Comparison of ENCODE assay signal across 19 cellular contexts in the genomic region with DNA sequence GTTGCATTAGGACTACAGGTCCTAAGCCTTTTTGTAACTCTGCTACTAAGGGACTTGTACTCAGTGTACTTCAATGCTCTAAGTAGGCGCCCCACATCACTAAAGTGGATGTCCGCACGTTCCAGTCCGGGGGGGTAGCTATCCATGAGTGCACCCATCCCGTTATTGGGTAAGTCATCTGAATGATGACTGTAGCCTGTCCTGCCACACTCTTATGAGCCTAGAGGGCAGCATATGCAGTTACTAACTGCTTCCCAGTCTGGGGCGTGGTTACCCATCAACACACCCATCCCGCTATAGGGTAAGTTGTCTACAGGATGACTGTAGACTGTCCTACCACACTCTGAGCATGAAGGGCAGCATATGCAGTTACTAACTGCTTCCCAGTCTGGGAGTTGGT.
A peak's percentile ranks its signal among the peaks of the same experiment; 100 is the strongest.
DNase-seq lines count a peak whose midpoint lies in the region; ATAC-seq lines count a peak whose summit lies in the region.
"Had no signal": no experiment of that assay in that cellular context is flagged by ENCODE, and none has a peak within 500 bp of the region (broad histone marks: within the 10 kb centered on the region; RNA-seq: fewer than 3 reads in every experiment).

No MANE protein-coding gene starts in this region.

- no peak overlapping the region for H3K9ac ChIP-seq in iPS-18a (ENCODE audit: low read length)
- H3K9ac ChIP-seq: BLaER1, GM23248 had no signal

- H3K4me3 Mint-ChIP-seq in activated naive CD8-positive, alpha-beta T cell treated with anti-CD3 and anti-CD28 coated beads, Interleukin-2, amount 50 U/mL, for 24 hours: no peak overlapping the region
- H3K4me3 Mint-ChIP-seq in activated naive CD8-positive, alpha-beta T cell treated with anti-CD3 and anti-CD28 coated beads for 36 hours: no peak overlapping the region
- H3K4me3 Mint-ChIP-seq in stimulated activated effector memory CD8-positive, alpha-beta T cell treated with anti-CD3 and anti-CD28 coated beads, Interleukin-12 subunit alpha, Interleukin-12 subunit beta, amount 100 ng/mL, for 72 hours: no peak overlapping the region
- H3K4me3 Mint-ChIP-seq: CD14-positive monocyte; CD4-positive, alpha-beta memory T cell had no signal

- H3K27me3 ChIP-seq in iPS-18a (ENCODE audit: control insufficient read depth, insufficient read depth, low read length): no peaks in the 10 kb centered on the region
- H3K27me3 ChIP-seq: BLaER1 had no signal

- ATAC-seq in activated naive CD8-positive, alpha-beta T cell treated with anti-CD3 and anti-CD28 coated beads, Interleukin-2, amount 50 U/mL, for 24 hours: peak; percentile 24
- peak; percentile 16 for ATAC-seq in stimulated activated effector memory CD8-positive, alpha-beta T cell treated with anti-CD3 and anti-CD28 coated beads, Interleukin-12 subunit alpha, Interleukin-12 subunit beta, amount 100 ng/mL, for 72 hours
- no peak for ATAC-seq in GM19452 (IDR thresholded peaks at IDR 0.05; ENCODE audit: unreplicated experiment)
- ATAC-seq: A549 had no signal

- H3K4me3 ChIP-seq in iPS-18a (ENCODE audit: low read length): no peak overlapping the region
- H3K4me3 ChIP-seq: A549, BLaER1, GM23248 had no signal

- H3K27me3 Mint-ChIP-seq in activated naive CD8-positive, alpha-beta T cell treated with anti-CD3 and anti-CD28 coated beads, Interleukin-2, amount 50 U/mL, for 24 hours: no peaks in the 10 kb centered on the region
- no peaks in the 10 kb centered on the region for H3K27me3 Mint-ChIP-seq in activated naive CD8-positive, alpha-beta T cell treated with anti-CD3 and anti-CD28 coated beads for 36 hours
- H3K27me3 Mint-ChIP-seq: CD4-positive, alpha-beta memory T cell had no signal

- H3K9me3 ChIP-seq in iPS-18a (ENCODE audit: control insufficient read depth, low read depth, low read length): no peaks in the 10 kb centered on the region
- H3K9me3 ChIP-seq: BLaER1 had no signal

- H3K4me1 Mint-ChIP-seq in activated naive CD8-positive, alpha-beta T cell treated with anti-CD3 and anti-CD28 coated beads, Interleukin-2, amount 50 U/mL, for 24 hours: no peaks in the 10 kb centered on the region
- no peaks in the 10 kb centered on the region for H3K4me1 Mint-ChIP-seq in activated naive CD8-positive, alpha-beta T cell treated with anti-CD3 and anti-CD28 coated beads for 36 hours
- H3K4me1 Mint-ChIP-seq in stimulated activated effector memory CD8-positive, alpha-beta T cell treated with anti-CD3 and anti-CD28 coated beads, Interleukin-12 subunit alpha, Interleukin-12 subunit beta, amount 100 ng/mL, for 72 hours: no peaks in the 10 kb centered on the region
- H3K4me1 Mint-ChIP-seq: CD14-positive monocyte; CD4-positive, alpha-beta memory T cell had no signal

- peaks cover 23% of the 10 kb centered on the region for H3K4me1 ChIP-seq in iPS-18a (ENCODE audit: control insufficient read depth, low read depth, low read length)
- H3K4me1 ChIP-seq: A549, BLaER1 had no signal

- peak overlapping the region; percentile 52 for H3K27ac ChIP-seq in iPS-18a (ENCODE audit: low read length)
- H3K27ac ChIP-seq: 22Rv1, A549, BLaER1, GM23248 had no signal

- no peaks in the 10 kb centered on the region for H3K36me3 ChIP-seq in iPS-18a (ENCODE audit: control insufficient read depth, low read depth, low read length)
- H3K36me3 ChIP-seq: BLaER1 had no signal

- no peak for DNase-seq in activated naive CD8-positive, alpha-beta T cell treated with anti-CD3 and anti-CD28 coated beads, Interleukin-2, amount 50 U/mL, for 24 hours
- no peak for DNase-seq in activated naive CD8-positive, alpha-beta T cell treated with anti-CD3 and anti-CD28 coated beads for 36 hours
- no peak for DNase-seq in stimulated activated effector memory CD8-positive, alpha-beta T cell treated with anti-CD3 and anti-CD28 coated beads, Interleukin-12 subunit alpha, Interleukin-12 subunit beta, amount 100 ng/mL, for 72 hours (ENCODE audit: low spot score in 2 of 2)
- DNase-seq in activated CD4-positive, alpha-beta T cell treated with anti-CD3 and anti-CD28 coated beads, Interleukin-2, amount 50 U/mL, for 48 hours: no peak
- DNase-seq in activated CD4-positive, alpha-beta T cell treated with anti-CD3 and anti-CD28 coated beads for 1 hour: no peak
- DNase-seq: AML-193, DMS153, DMS79, GF-D8, GM23248, H7, KG1 had no signal

- H3K9me3 Mint-ChIP-seq in activated naive CD8-positive, alpha-beta T cell treated with anti-CD3 and anti-CD28 coated beads, Interleukin-2, amount 50 U/mL, for 24 hours: no peaks in the 10 kb centered on the region
- no peaks in the 10 kb centered on the region for H3K9me3 Mint-ChIP-seq in activated naive CD8-positive, alpha-beta T cell treated with anti-CD3 and anti-CD28 coated beads for 36 hours
- H3K9me3 Mint-ChIP-seq in stimulated activated effector memory CD8-positive, alpha-beta T cell treated with anti-CD3 and anti-CD28 coated beads, Interleukin-12 subunit alpha, Interleukin-12 subunit beta, amount 100 ng/mL, for 72 hours: peaks cover 13% of the 10 kb centered on the region

- H3K27ac Mint-ChIP-seq in activated naive CD8-positive, alpha-beta T cell treated with anti-CD3 and anti-CD28 coated beads, Interleukin-2, amount 50 U/mL, for 24 hours: no peak overlapping the region
- H3K27ac Mint-ChIP-seq in activated naive CD8-positive, alpha-beta T cell treated with anti-CD3 and anti-CD28 coated beads for 36 hours: no peak overlapping the region
- H3K27ac Mint-ChIP-seq in stimulated activated effector memory CD8-positive, alpha-beta T cell treated with anti-CD3 and anti-CD28 coated beads, Interleukin-12 subunit alpha, Interleukin-12 subunit beta, amount 100 ng/mL, for 72 hours: no peak overlapping the region
- H3K27ac Mint-ChIP-seq: CD14-positive monocyte; CD4-positive, alpha-beta memory T cell had no signal

- no peaks in the 10 kb centered on the region for H3K36me3 Mint-ChIP-seq in activated naive CD8-positive, alpha-beta T cell treated with anti-CD3 and anti-CD28 coated beads, Interleukin-2, amount 50 U/mL, for 24 hours (ENCODE audit: low read depth)
- H3K36me3 Mint-ChIP-seq in activated naive CD8-positive, alpha-beta T cell treated with anti-CD3 and anti-CD28 coated beads for 36 hours: no peaks in the 10 kb centered on the region
- no peaks in the 10 kb centered on the region for H3K36me3 Mint-ChIP-seq in stimulated activated effector memory CD8-positive, alpha-beta T cell treated with anti-CD3 and anti-CD28 coated beads, Interleukin-12 subunit alpha, Interleukin-12 subunit beta, amount 100 ng/mL, for 72 hours
- H3K36me3 Mint-ChIP-seq: CD14-positive monocyte; CD4-positive, alpha-beta memory T cell had no signal
